Comparison of ENCODE assay signal across 24 cellular contexts in genomic region chr15:46456431-46456830, GRCh38.
"Had no signal": no experiment of that assay in that cellular context is flagged by ENCODE, and none has a peak within 500 bp of the region (broad histone marks: within the 10 kb centered on the region; RNA-seq: fewer than 3 reads in every experiment).

No MANE protein-coding gene starts in this region.

- ATAC-seq: effector memory CD8-positive, alpha-beta T cell; heart left ventricle; left lung; mucosa of descending colon; natural killer cell treated with Interleukin-12 subunit alpha and Interleukin-12 subunit beta and Interleukin-15 and Interleukin-18, amount 100 ng/mL, for 72 hours; right lobe of liver; stimulated activated naive B cell treated with anti-CD40 and anti-IgM and Interleukin-4, amounts not matched to agents 10 μg/mL and 1 μg/mL and 100 μg/mL, for 72 hours; upper lobe of right lung had no signal

- H3K27ac ChIP-seq: esophagus squamous epithelium, heart left ventricle, hepatocyte, left lung, prostate gland, right lobe of liver, suprapubic skin, transverse colon, upper lobe of right lung, uterus had no signal

- DNase-seq: cortex of kidney; effector memory CD8-positive, alpha-beta T cell; erythroblast; esophagus squamous epithelium; heart left ventricle; kidney; left lung; mesenchymal stem cell; mucosa of descending colon; naive B cell; right lobe of liver; small intestine; stimulated activated CD4-positive, alpha-beta T cell treated with anti-CD3 and anti-CD28 coated beads, Interleukin-15, amount 100 ng/mL, for 24 hours; stimulated activated CD4-positive, alpha-beta T cell treated with anti-CD3 and anti-CD28 coated beads, Interleukin-2, amount 100 ng/mL, for 48 hours; stimulated activated naive B cell treated with anti-CD40 and anti-IgM and Interleukin-4, amounts not matched to agents 10 μg/mL and 1 μg/mL and 100 μg/mL, for 72 hours; transverse colon; upper lobe of right lung; uterus had no signal

- FAIRE-seq: endometrium, frontal cortex, kidney, small intestine had no signal
